18 cellular contexts compared by ENCODE assay signal in genomic region chr17:2936771-2937321, GRCh38.
"Had no signal": no experiment of that assay in that cellular context is flagged by ENCODE, and none has a peak within 500 bp of the region (broad histone marks: within the 10 kb centered on the region; RNA-seq: fewer than 3 reads in every experiment).

No MANE protein-coding gene starts in this region.

- H3K4me3 Mint-ChIP-seq: activated naive CD4-positive, alpha-beta T cell treated with anti-CD3 and anti-CD28 coated beads, Interleukin-2, amount 50 U/mL, for 24 hours; activated T-cell treated with anti-CD3 and anti-CD28 coated beads, Interleukin-2, amount 50 U/mL, for 72 hours; naive thymus-derived CD4-positive, alpha-beta T cell had no signal

- H3K27me3 Mint-ChIP-seq: activated naive CD4-positive, alpha-beta T cell treated with anti-CD3 and anti-CD28 coated beads, Interleukin-2, amount 50 U/mL, for 24 hours; naive thymus-derived CD4-positive, alpha-beta T cell had no signal

- H3K4me3 ChIP-seq: ascending aorta, esophagus squamous epithelium, spleen, tibial artery had no signal

- ATAC-seq: activated T-cell treated with anti-CD3 and anti-CD28 coated beads, Interleukin-2, amount 50 U/mL, for 72 hours; naive thymus-derived CD4-positive, alpha-beta T cell; stimulated activated naive CD8-positive, alpha-beta T cell treated with anti-CD3 and anti-CD28 coated beads, Interleukin-15, Interleukin-2, amounts not matched to agents 100 U/mL and 50 U/mL, for 24 hours had no signal

- H3K27ac ChIP-seq: ascending aorta, esophagus squamous epithelium, neutrophil, spleen, tibial artery had no signal

- H3K27ac Mint-ChIP-seq: activated naive CD4-positive, alpha-beta T cell treated with anti-CD3 and anti-CD28 coated beads, Interleukin-2, amount 50 U/mL, for 24 hours; activated T-cell treated with anti-CD3 and anti-CD28 coated beads, Interleukin-2, amount 50 U/mL, for 72 hours had no signal

- H3K36me3 ChIP-seq: ascending aorta, esophagus squamous epithelium, tibial artery had no signal

- H3K27me3 ChIP-seq: ascending aorta, neutrophil, tibial artery had no signal

- H3K9me3 ChIP-seq: ascending aorta, esophagus squamous epithelium, neutrophil, spleen, tibial artery had no signal

- H3K4me1 ChIP-seq: esophagus squamous epithelium had no signal

- H3K9me3 Mint-ChIP-seq: activated naive CD4-positive, alpha-beta T cell treated with anti-CD3 and anti-CD28 coated beads, Interleukin-2, amount 50 U/mL, for 24 hours; activated T-cell treated with anti-CD3 and anti-CD28 coated beads, Interleukin-2, amount 50 U/mL, for 72 hours; naive thymus-derived CD4-positive, alpha-beta T cell had no signal

- DNase-seq: activated CD4-positive, alpha-beta T cell treated with anti-CD3 and anti-CD28 coated beads, Interleukin-2, amount 50 U/mL, for 4 hours; activated CD4-positive, CD25-positive, alpha-beta regulatory T cell treated with anti-CD3 and anti-CD28 coated beads, Interleukin-2, amount 50 U/mL, for 72 hours; activated gamma-delta T cell; activated T-cell treated with anti-CD3 and anti-CD28 coated beads, Interleukin-2, amount 50 U/mL, for 72 hours; cortex of kidney; esophagus squamous epithelium; mesenchymal stem cell; naive thymus-derived CD4-positive, alpha-beta T cell; retina; spleen; stimulated activated CD8-positive, alpha-beta memory T cell treated with anti-CD3 and anti-CD28 coated beads, Interleukin-4, amount 100 ng/mL, for 48 hours; stimulated activated naive CD8-positive, alpha-beta T cell treated with anti-CD3 and anti-CD28 coated beads, Interleukin-15, Interleukin-2, amounts not matched to agents 100 U/mL and 50 U/mL, for 24 hours; T-helper 1 cell; T1000; tibial artery had no signal

- H3K4me1 Mint-ChIP-seq: activated naive CD4-positive, alpha-beta T cell treated with anti-CD3 and anti-CD28 coated beads, Interleukin-2, amount 50 U/mL, for 24 hours had no signal
